6 cellular contexts compared by ENCODE assay signal in the genomic region with DNA sequence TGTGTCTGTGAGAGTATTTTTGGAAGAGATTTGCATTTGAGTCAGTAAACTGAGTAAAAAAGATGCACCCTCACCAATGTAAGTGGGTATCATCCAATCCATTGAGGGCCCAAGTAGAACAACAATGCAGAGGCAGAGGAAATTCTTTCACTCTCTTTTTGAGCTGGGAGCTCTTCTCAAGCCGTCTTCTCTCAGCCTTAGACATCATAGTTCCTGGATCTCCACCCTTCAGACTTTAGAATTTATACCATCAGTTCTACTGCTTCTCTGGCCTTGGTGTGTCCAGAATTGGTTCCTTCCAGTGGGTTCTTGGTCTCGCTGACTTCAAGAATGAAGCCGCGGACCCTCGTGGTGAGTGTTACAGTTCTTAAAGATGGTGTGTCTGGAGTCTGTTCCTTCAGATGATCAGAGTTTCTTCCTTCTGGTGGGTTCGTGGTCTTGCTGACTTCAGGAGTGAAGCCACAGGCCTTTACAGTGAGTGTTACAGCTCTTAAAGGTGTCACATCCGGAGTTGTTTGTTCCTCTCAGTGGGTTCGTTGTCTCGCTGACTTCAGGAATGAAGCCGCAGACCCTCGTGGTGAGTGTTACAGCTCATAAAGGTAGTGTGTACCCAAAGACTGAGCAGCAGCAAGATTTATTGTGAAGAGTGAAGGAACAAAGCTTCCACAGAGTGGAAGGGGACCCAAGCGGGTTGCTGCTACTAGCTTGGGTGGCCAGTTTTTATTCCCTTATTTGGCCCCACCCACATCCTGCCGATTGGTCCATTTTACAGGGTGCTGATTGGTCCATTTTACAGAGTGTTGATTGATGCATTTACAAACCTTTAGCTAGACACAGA.
DNase-seq lines count a peak whose midpoint lies in the region; ATAC-seq, FAIRE-seq and TF ChIP-seq lines count a peak whose summit lies in the region.
"Not testable (repeated sequence)": the region's sequence is repeated elsewhere in the genome, so short reads cannot be mapped to it uniquely, and the experiment has no call there.

No MANE protein-coding gene starts in this region.

- not testable (repeated sequence) for H3K9me1 ChIP-seq in K562 (ENCODE audit: control insufficient read depth, insufficient read depth, low read length)

- not testable (repeated sequence) for H3K4me1 Mint-ChIP-seq in activated CD8-positive, alpha-beta T cell treated with anti-CD3 and anti-CD28 coated beads for 36 hours (ENCODE audit: low read depth); activated T-cell treated with anti-CD3 and anti-CD28 coated beads, Interleukin-2, amount 50 U/mL, for 72 hours (ENCODE audit: low read depth); naive thymus-derived CD4-positive, alpha-beta T cell; neural progenitor cell

- not testable (repeated sequence) for FAIRE-seq in K562 (lab: Jason Lieb, UNC)

- WGBS in K562 (ENCODE audit: insufficient coverage, low coverage, missing lambda C conversion rate) = 69% methylated on average over 11 of the region's 13 CpGs

- POLR2A ChIA-PET in activated CD8-positive, alpha-beta T cell treated with anti-CD3 and anti-CD28 coated beads for 36 hours (lab: Charles Lee) = interaction anchor here (1.2 kb wide), 1 partner anchor 33 kb away, joined by 3 read pairs; no protein-coding TSS in a partner anchor
- POLR2A ChIA-PET in K562 (lab: Yijun Ruan, JAX) = interaction anchor here (0.7 kb wide), 1 partner anchor 328 kb away, joined by 3 read pairs; no protein-coding TSS in a partner anchor
- POLR2A ChIA-PET in naive thymus-derived CD4-positive, alpha-beta T cell (lab: Charles Lee) = not testable (repeated sequence)

- TF ChIP-seq EP300 in K562 (IDR thresholded peaks at IDR 0.05; ENCODE audit: low read length) = not testable (repeated sequence)

- not testable (repeated sequence) for TF ChIP-seq RAD21 in K562 (CRISPR knock-in tag; conservative IDR thresholded peaks at IDR 0.05 in 1 of 2, IDR thresholded peaks at IDR 0.05 in 1 of 2)

- not testable (repeated sequence) for H3K9ac ChIP-seq in DND-41 (ENCODE audit: low read depth, low read length); K562 (ENCODE audit: insufficient read depth in 1 of 2, low read depth in 2 of 2, low read length in 2 of 2); neural progenitor cell

- H3K36me3 ChIP-seq in DND-41 (ENCODE audit: insufficient read depth, low read length); K562 (ENCODE audit: control insufficient read depth, insufficient read depth, low read length); naive thymus-derived CD4-positive, alpha-beta T cell (ENCODE audit: control insufficient read depth in 2 of 3, insufficient read depth in 3 of 3, low read length in 3 of 3); neural progenitor cell: not testable (repeated sequence)

- H3K27me3 ChIP-seq in DND-41 (ENCODE audit: insufficient read depth, low read length, poor library complexity); K562 (ENCODE audit: control insufficient read depth in 2 of 2, insufficient read depth in 2 of 2, low read length in 2 of 2); naive thymus-derived CD4-positive, alpha-beta T cell (ENCODE audit: control insufficient read depth in 2 of 2, insufficient read depth in 2 of 2, low read length in 2 of 2); neural progenitor cell: not testable (repeated sequence)

- TF ChIP-seq POLR2A in K562 (conservative IDR thresholded peaks at IDR 0.05) = not testable (repeated sequence)

- in situ Hi-C loops in K562 (cut with MboI) = not testable (repeated sequence)

- H3K4me2 ChIP-seq in DND-41 (ENCODE audit: insufficient read depth, low read length); K562 (ENCODE audit: insufficient read depth, low read length); neural progenitor cell: not testable (repeated sequence)

- not testable (repeated sequence) for H3K27ac ChIP-seq in DND-41 (ENCODE audit: low read length); K562 (ENCODE audit: extremely low read depth, low read depth, low read length); naive thymus-derived CD4-positive, alpha-beta T cell (ENCODE audit: low read depth, low read length); neural progenitor cell

- not testable (repeated sequence) for BruUV-seq in K562 (replicated peaks; lab: Mats Ljungman, UMichigan)

- CTCF ChIA-PET in activated CD8-positive, alpha-beta T cell treated with anti-CD3 and anti-CD28 coated beads for 36 hours (lab: Charles Lee) = interaction anchor here (1.1 kb wide), 1 partner anchor 16 kb away, joined by 3 read pairs; no protein-coding TSS in a partner anchor
- CTCF ChIA-PET in K562 (lab: Yijun Ruan, JAX; ENCODE audit: low intra/inter-chr PET ratio); naive thymus-derived CD4-positive, alpha-beta T cell (lab: Charles Lee): not testable (repeated sequence)

- H3K9me3 ChIP-seq in DND-41 (ENCODE audit: insufficient read depth, low read length, severe bottlenecking); K562 (replicated peaks; ENCODE audit: control insufficient read depth, insufficient read depth, low read depth, low read length); naive thymus-derived CD4-positive, alpha-beta T cell (ENCODE audit: control insufficient read depth in 2 of 3, low read length in 3 of 3); neural progenitor cell (ENCODE audit: low read depth): not testable (repeated sequence)

- not testable (repeated sequence) for H3F3A ChIP-seq in neural progenitor cell (ENCODE audit: low read depth)

- not testable (repeated sequence) for H3K4me1 ChIP-seq in DND-41 (ENCODE audit: insufficient read depth, low read length); K562 (replicated peaks in 1 of 2; ENCODE audit: control insufficient read depth in 2 of 2, insufficient read depth in 2 of 2, low read length in 2 of 2); naive thymus-derived CD4-positive, alpha-beta T cell (ENCODE audit: control insufficient read depth in 2 of 2, insufficient read depth in 2 of 2, low read length in 2 of 2); neural progenitor cell

- peak; percentile 72 for ATAC-seq in DND-41 (ENCODE audit: insufficient read depth, low read depth)
- ATAC-seq in activated CD8-positive, alpha-beta T cell treated with anti-CD3 and anti-CD28 coated beads for 36 hours = peak; percentile 17
- peak; percentile 31 to 53 for ATAC-seq in activated T-cell treated with anti-CD3 and anti-CD28 coated beads, Interleukin-2, amount 50 U/mL, for 72 hours (replicated peaks in 1 of 2)
- ATAC-seq in K562 = not testable (repeated sequence)
- peak; percentile 14 for ATAC-seq in naive thymus-derived CD4-positive, alpha-beta T cell

- H3K36me3 Mint-ChIP-seq in activated CD8-positive, alpha-beta T cell treated with anti-CD3 and anti-CD28 coated beads for 36 hours (ENCODE audit: low read depth); activated T-cell treated with anti-CD3 and anti-CD28 coated beads, Interleukin-2, amount 50 U/mL, for 72 hours (ENCODE audit: insufficient read depth in 2 of 2); naive thymus-derived CD4-positive, alpha-beta T cell; neural progenitor cell: not testable (repeated sequence)

- not testable (repeated sequence) for TF ChIP-seq CTCF in DND-41 (IDR thresholded peaks at IDR 0.05; ENCODE audit: borderline replicate concordance, extremely low read depth, low read length, poor library complexity, severe bottlenecking); activated CD8-positive, alpha-beta T cell treated with anti-CD3 and anti-CD28 coated beads for 36 hours (IDR thresholded peaks at IDR 0.05); K562 (IDR thresholded peaks at IDR 0.05 in 2 of 3, conservative IDR thresholded peaks at IDR 0.05 in 1 of 3; ENCODE audit: insufficient read depth in 2 of 3, low read depth in 1 of 3, low read length in 3 of 3); neural progenitor cell (IDR thresholded peaks at IDR 0.05)

- peak; percentile 38 for DNase-seq in DND-41
- peak; percentile 44 for DNase-seq in activated CD8-positive, alpha-beta T cell treated with anti-CD3 and anti-CD28 coated beads for 36 hours
- peak; percentile 7 to 8 for DNase-seq in activated T-cell treated with anti-CD3 and anti-CD28 coated beads, Interleukin-2, amount 50 U/mL, for 72 hours
- not testable (repeated sequence) for DNase-seq in K562 (ENCODE audit: extremely low read depth in 1 of 4, low spot score in 3 of 4); naive thymus-derived CD4-positive, alpha-beta T cell; neural progenitor cell (ENCODE audit: low spot score)

- intact Hi-C loops in activated CD8-positive, alpha-beta T cell treated with anti-CD3 and anti-CD28 coated beads for 36 hours (cut with micrococcal nuclease); K562 (cut with micrococcal nuclease); naive thymus-derived CD4-positive, alpha-beta T cell (cut with micrococcal nuclease): not testable (repeated sequence)

- not testable (repeated sequence) for H3K79me2 ChIP-seq in DND-41 (ENCODE audit: insufficient read depth, low read length); K562 (ENCODE audit: control insufficient read depth, insufficient read depth, low read length); neural progenitor cell (ENCODE audit: low read depth)

- H3K4me3 ChIP-seq in DND-41 (ENCODE audit: low read depth in 1 of 2, low read length in 2 of 2); K562; naive thymus-derived CD4-positive, alpha-beta T cell (ENCODE audit: low read length); neural progenitor cell: not testable (repeated sequence)

- not testable (repeated sequence) for H4K20me1 ChIP-seq in DND-41 (ENCODE audit: insufficient read depth, low read length); K562 (replicated peaks; ENCODE audit: control insufficient read depth, insufficient read depth, low read length); neural progenitor cell (ENCODE audit: low read depth)

- not testable (repeated sequence) for H2AFZ ChIP-seq in DND-41 (ENCODE audit: low read depth, low read length); K562 (ENCODE audit: low read depth, low read length)
- H2AFZ ChIP-seq in neural progenitor cell (replicated peaks) = peak overlapping the region; percentile 9

- not testable (repeated sequence) for H3K27me3 Mint-ChIP-seq in activated CD8-positive, alpha-beta T cell treated with anti-CD3 and anti-CD28 coated beads for 36 hours; activated T-cell treated with anti-CD3 and anti-CD28 coated beads, Interleukin-2, amount 50 U/mL, for 72 hours (ENCODE audit: low read depth); naive thymus-derived CD4-positive, alpha-beta T cell; neural progenitor cell (ENCODE audit: insufficient read depth, low read depth)

- not testable (repeated sequence) for H3K4me3 Mint-ChIP-seq in activated CD8-positive, alpha-beta T cell treated with anti-CD3 and anti-CD28 coated beads for 36 hours; activated T-cell treated with anti-CD3 and anti-CD28 coated beads, Interleukin-2, amount 50 U/mL, for 72 hours; naive thymus-derived CD4-positive, alpha-beta T cell; neural progenitor cell

- not testable (repeated sequence) for H3K27ac Mint-ChIP-seq in activated CD8-positive, alpha-beta T cell treated with anti-CD3 and anti-CD28 coated beads for 36 hours; activated T-cell treated with anti-CD3 and anti-CD28 coated beads, Interleukin-2, amount 50 U/mL, for 72 hours; naive thymus-derived CD4-positive, alpha-beta T cell; neural progenitor cell

- H3K9me3 Mint-ChIP-seq in activated CD8-positive, alpha-beta T cell treated with anti-CD3 and anti-CD28 coated beads for 36 hours; activated T-cell treated with anti-CD3 and anti-CD28 coated beads, Interleukin-2, amount 50 U/mL, for 72 hours; naive thymus-derived CD4-positive, alpha-beta T cell; neural progenitor cell: not testable (repeated sequence)
